1 cellular context compared by ENCODE assay signal in genomic region chr4:15104825-15105224, GRCh38.
TF ChIP-seq lines count a peak whose summit lies in the region.

No MANE protein-coding gene starts in this region.

TF ChIP-seq in HepG2, 621 proteins besides CTCF, POLR2A, EP300 and RAD21 (continued from another document):
- TF ChIP-seq IRF9 (CRISPR knock-in tag; IDR thresholded peaks at IDR 0.05; ENCODE audit: borderline replicate concordance) (no peak), ZNF547 (CRISPR knock-in tag; IDR thresholded peaks at IDR 0.05) (no peak), PHB2 (IDR thresholded peaks at IDR 0.05; ENCODE audit: partially characterized antibody) (no peak)
